8 cellular contexts compared by ENCODE assay signal in genomic region chr5:163696270-163696887, GRCh38.
A peak's percentile ranks its signal among the peaks of the same experiment; 100 is the strongest.
DNase-seq lines count a peak whose midpoint lies in the region; ATAC-seq and TF ChIP-seq lines count a peak whose summit lies in the region.

No MANE protein-coding gene starts in this region.

- H3K27me3 Mint-ChIP-seq in T-helper 2 cell treated with Interferon-gamma antibody and Interleukin-4, amounts not matched to agents 5 μg/mL and 100 μg/mL, for 36 hours (ENCODE audit: low read depth), result no peaks in the 10 kb centered on the region

- H3K4me2 ChIP-seq in hepatocyte, result no peak overlapping the region

- H3K4me3 ChIP-seq in hepatocyte, result no peak overlapping the region
- no peak overlapping the region for H3K4me3 ChIP-seq in skeletal muscle cell (ENCODE audit: low read depth, low read length)

- H3K4me3 Mint-ChIP-seq in T-helper 2 cell treated with Interferon-gamma antibody and Interleukin-4, amounts not matched to agents 5 μg/mL and 100 μg/mL, for 36 hours, result no peak overlapping the region

- no peaks in the 10 kb centered on the region for H3K9me2 ChIP-seq in hepatocyte (replicated peaks; ENCODE audit: insufficient read depth)

- 24% methylated on average over 10 of the region's 10 CpGs for WGBS in hepatocyte (ENCODE audit: low lambda C conversion rate, missing lambda C conversion rate)

- no peaks in the 10 kb centered on the region for H3K9me3 ChIP-seq in hepatocyte (ENCODE audit: low read depth)

- no peaks in the 10 kb centered on the region for H3K4me1 Mint-ChIP-seq in T-helper 2 cell treated with Interferon-gamma antibody and Interleukin-4, amounts not matched to agents 5 μg/mL and 100 μg/mL, for 36 hours (ENCODE audit: low read depth)

- H3K36me3 ChIP-seq in hepatocyte (replicated peaks; ENCODE audit: insufficient read depth, low read depth), result no peaks in the 10 kb centered on the region

- H3K27ac Mint-ChIP-seq in T-helper 2 cell treated with Interferon-gamma antibody and Interleukin-4, amounts not matched to agents 5 μg/mL and 100 μg/mL, for 36 hours, result no peak overlapping the region

- peak; percentile 83 for TF ChIP-seq CTCF in hepatocyte (IDR thresholded peaks at IDR 0.05; ENCODE audit: poor library complexity)

- no peaks in the 10 kb centered on the region for H3K4me1 ChIP-seq in hepatocyte (ENCODE audit: insufficient read depth)

- ATAC-seq in GM19372 (IDR thresholded peaks at IDR 0.05; ENCODE audit: low read depth, unreplicated experiment) (peak; percentile 94), HG03175 (IDR thresholded peaks at IDR 0.05; ENCODE audit: unreplicated experiment) (peak; percentile 91)

- no peak overlapping the region for H3K27ac ChIP-seq in hepatocyte

- H4K20me1 ChIP-seq in hepatocyte (ENCODE audit: insufficient read depth, poor library complexity, severe bottlenecking), result no peaks in the 10 kb centered on the region

- H3K9me3 Mint-ChIP-seq in T-helper 2 cell treated with Interferon-gamma antibody and Interleukin-4, amounts not matched to agents 5 μg/mL and 100 μg/mL, for 36 hours, result no peaks in the 10 kb centered on the region

- H2AFZ ChIP-seq in hepatocyte, result no peak overlapping the region

- DNase-seq in DMS 273 (lab: John Stamatoyannopoulos, UW; ENCODE audit: unreplicated experiment), result peak; percentile 84
- peak; percentile 45 for DNase-seq in NCI-H446 treated with DMSO at 0.1 percent for 48 hours (lab: John Stamatoyannopoulos, UW)
- peak in 46 of 56 donors; percentile 1 to 72 (median 14) for DNase-seq in amygdala (lab: John Stamatoyannopoulos, UW)
- peak; percentile 76 for DNase-seq in hepatocyte (ENCODE audit: low spot score)
- DNase-seq in skeletal muscle cell (ENCODE audit: low read depth), result peak; percentile 41
- DNase-seq in T-helper 2 cell treated with Interferon-gamma antibody and Interleukin-4, amounts not matched to agents 5 μg/mL and 100 μg/mL, for 36 hours (ENCODE audit: low spot score), result no peak

- no peaks in the 10 kb centered on the region for H3K36me3 Mint-ChIP-seq in T-helper 2 cell treated with Interferon-gamma antibody and Interleukin-4, amounts not matched to agents 5 μg/mL and 100 μg/mL, for 36 hours (ENCODE audit: low read depth)

- H3K79me2 ChIP-seq in hepatocyte, result no peaks in the 10 kb centered on the region

- no peaks in the 10 kb centered on the region for H3K27me3 ChIP-seq in hepatocyte
